ENCODE assay signal across 1 cellular context in the genomic region with DNA sequence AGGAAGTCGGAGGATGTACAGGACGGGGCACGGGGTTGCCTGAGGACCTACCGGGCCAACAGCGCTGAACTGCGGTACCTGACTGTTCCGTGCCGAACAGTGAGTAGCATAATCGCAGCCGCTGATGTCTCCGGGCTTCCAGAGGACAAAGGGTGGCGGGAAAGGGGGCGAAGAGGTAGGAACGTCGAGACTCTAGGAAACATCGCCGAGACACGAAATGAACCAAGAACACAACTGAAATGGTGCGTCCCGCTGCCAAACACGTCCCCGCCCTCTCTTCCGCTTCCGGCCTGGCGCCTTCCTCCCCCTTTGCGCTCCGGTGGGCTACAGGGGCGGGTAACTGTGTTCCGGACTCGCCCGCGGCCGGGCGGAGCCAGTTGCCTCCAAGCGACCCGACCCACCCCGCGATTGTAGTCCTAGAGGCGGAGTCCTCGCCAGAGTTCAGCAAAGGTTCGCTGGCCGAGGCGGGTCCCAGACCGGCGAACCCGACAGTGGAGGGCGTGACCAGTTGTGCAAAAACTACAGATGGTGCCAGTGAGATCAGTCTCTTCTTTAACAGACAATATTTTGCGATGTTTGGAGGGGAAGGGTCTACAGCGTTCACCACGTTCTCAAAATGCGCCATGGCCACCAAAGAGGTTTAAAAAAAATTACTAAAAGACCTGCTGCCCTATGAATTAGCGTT.
TF ChIP-seq lines count a peak whose summit lies in the region.

A gene (minus strand): TSS at position 257 of the 685 bp plus-strand sequence. CDS start 54 bp downstream, at position 203.

TF ChIP-seq in K562, 482 proteins besides CTCF, POLR2A, EP300 and RAD21 (continued from another document and continues in another):
- TF ChIP-seq, protein P1, sequence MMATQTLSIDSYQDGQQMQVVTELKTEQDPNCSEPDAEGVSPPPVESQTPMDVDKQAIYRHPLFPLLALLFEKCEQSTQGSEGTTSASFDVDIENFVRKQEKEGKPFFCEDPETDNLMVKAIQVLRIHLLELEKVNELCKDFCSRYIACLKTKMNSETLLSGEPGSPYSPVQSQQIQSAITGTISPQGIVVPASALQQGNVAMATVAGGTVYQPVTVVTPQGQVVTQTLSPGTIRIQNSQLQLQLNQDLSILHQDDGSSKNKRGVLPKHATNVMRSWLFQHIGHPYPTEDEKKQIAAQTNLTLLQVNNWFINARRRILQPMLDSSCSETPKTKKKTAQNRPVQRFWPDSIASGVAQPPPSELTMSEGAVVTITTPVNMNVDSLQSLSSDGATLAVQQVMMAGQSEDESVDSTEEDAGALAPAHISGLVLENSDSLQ (IDR thresholded peaks at IDR 0.05), result peak; percentile 89
- TF ChIP-seq, protein P2, sequence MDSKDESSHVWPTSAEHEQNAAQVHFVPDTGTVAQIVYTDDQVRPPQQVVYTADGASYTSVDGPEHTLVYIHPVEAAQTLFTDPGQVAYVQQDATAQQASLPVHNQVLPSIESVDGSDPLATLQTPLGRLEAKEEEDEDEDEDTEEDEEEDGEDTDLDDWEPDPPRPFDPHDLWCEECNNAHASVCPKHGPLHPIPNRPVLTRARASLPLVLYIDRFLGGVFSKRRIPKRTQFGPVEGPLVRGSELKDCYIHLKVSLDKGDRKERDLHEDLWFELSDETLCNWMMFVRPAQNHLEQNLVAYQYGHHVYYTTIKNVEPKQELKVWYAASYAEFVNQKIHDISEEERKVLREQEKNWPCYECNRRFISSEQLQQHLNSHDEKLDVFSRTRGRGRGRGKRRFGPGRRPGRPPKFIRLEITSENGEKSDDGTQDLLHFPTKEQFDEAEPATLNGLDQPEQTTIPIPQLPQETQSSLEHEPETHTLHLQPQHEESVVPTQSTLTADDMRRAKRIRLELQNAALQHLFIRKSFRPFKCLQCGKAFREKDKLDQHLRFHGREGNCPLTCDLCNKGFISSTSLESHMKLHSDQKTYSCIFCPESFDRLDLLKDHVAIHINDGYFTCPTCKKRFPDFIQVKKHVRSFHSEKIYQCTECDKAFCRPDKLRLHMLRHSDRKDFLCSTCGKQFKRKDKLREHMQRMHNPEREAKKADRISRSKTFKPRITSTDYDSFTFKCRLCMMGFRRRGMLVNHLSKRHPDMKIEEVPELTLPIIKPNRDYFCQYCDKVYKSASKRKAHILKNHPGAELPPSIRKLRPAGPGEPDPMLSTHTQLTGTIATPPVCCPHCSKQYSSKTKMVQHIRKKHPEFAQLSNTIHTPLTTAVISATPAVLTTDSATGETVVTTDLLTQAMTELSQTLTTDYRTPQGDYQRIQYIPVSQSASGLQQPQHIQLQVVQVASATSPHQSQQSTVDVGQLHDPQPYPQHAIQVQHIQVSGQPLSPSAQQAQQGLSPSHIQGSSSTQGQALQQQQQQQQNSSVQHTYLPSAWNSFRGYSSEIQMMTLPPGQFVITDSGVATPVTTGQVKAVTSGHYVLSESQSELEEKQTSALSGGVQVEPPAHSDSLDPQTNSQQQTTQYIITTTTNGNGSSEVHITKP (IDR thresholded peaks at IDR 0.05; ENCODE audit: partially characterized antibody), result peak; percentile 78
- peak; percentile 73 for TF ChIP-seq MYC (IDR thresholded peaks at IDR 0.05; ENCODE audit: low read depth, low read length)
- no peak for TF ChIP-seq MYC (CRISPR knock-in tag; IDR thresholded peaks at IDR 0.05; ENCODE audit: borderline replicate concordance, low read depth)
- no peak for TF ChIP-seq CHD1 (IDR thresholded peaks at IDR 0.05; ENCODE audit: low read length)
- no peak for TF ChIP-seq ZNF146 (CRISPR knock-in tag; IDR thresholded peaks at IDR 0.05; ENCODE audit: unreplicated experiment)
- no peak for TF ChIP-seq RFX7 (CRISPR knock-in tag; IDR thresholded peaks at IDR 0.05)
- TF ChIP-seq SMAD4 (CRISPR knock-in tag; conservative IDR thresholded peaks at IDR 0.05), result peak; percentile 69
- peak in 1 of 2 experiments; percentile 22; a peak in 1 of 4 replicates for TF ChIP-seq FOXA3 (CRISPR knock-in tag; conservative IDR thresholded peaks at IDR 0.05 in 1 of 2, IDR thresholded peaks at IDR 0.05 in 1 of 2)
- TF ChIP-seq FUS (optimal IDR thresholded peaks at IDR 0.05; ENCODE audit: low read depth, low read length), result no peak
- TF ChIP-seq PRPF4 (IDR thresholded peaks at IDR 0.05; ENCODE audit: insufficient read depth, low read depth, low read length, poor library complexity, severe bottlenecking), result no peak
- no peak for TF ChIP-seq ZNF444 (CRISPR knock-in tag; IDR thresholded peaks at IDR 0.05)
- no peak for TF ChIP-seq ZNF644 (tag; IDR thresholded peaks at IDR 0.05; ENCODE audit: low read depth)
- no peak for TF ChIP-seq ZBTB8A (IDR thresholded peaks at IDR 0.05; ENCODE audit: partially characterized antibody)
- TF ChIP-seq TAF7 (tag; IDR thresholded peaks at IDR 0.05), result peak; percentile 61
- no peak for TF ChIP-seq STAT5A (IDR thresholded peaks at IDR 0.05; ENCODE audit: borderline replicate concordance, low read length)
- TF ChIP-seq SOX6 (IDR thresholded peaks at IDR 0.05), result peak; percentile 79
- no peak for TF ChIP-seq MYBL2 (IDR thresholded peaks at IDR 0.05; ENCODE audit: low read depth)
- no peak for TF ChIP-seq MYBL2 (CRISPR knock-in tag; IDR thresholded peaks at IDR 0.05; ENCODE audit: borderline replicate concordance)
- TF ChIP-seq, protein P3, sequence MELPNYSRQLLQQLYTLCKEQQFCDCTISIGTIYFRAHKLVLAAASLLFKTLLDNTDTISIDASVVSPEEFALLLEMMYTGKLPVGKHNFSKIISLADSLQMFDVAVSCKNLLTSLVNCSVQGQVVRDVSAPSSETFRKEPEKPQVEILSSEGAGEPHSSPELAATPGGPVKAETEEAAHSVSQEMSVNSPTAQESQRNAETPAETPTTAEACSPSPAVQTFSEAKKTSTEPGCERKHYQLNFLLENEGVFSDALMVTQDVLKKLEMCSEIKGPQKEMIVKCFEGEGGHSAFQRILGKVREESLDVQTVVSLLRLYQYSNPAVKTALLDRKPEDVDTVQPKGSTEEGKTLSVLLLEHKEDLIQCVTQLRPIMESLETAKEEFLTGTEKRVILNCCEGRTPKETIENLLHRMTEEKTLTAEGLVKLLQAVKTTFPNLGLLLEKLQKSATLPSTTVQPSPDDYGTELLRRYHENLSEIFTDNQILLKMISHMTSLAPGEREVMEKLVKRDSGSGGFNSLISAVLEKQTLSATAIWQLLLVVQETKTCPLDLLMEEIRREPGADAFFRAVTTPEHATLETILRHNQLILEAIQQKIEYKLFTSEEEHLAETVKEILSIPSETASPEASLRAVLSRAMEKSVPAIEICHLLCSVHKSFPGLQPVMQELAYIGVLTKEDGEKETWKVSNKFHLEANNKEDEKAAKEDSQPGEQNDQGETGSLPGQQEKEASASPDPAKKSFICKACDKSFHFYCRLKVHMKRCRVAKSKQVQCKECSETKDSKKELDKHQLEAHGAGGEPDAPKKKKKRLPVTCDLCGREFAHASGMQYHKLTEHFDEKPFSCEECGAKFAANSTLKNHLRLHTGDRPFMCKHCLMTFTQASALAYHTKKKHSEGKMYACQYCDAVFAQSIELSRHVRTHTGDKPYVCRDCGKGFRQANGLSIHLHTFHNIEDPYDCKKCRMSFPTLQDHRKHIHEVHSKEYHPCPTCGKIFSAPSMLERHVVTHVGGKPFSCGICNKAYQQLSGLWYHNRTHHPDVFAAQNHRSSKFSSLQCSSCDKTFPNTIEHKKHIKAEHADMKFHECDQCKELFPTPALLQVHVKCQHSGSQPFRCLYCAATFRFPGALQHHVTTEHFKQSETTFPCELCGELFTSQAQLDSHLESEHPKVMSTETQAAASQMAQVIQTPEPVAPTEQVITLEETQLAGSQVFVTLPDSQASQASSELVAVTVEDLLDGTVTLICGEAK (IDR thresholded peaks at IDR 0.05), result peak; percentile 100
- TF ChIP-seq, protein P3 (CRISPR knock-in tag; IDR thresholded peaks at IDR 0.05), result no peak
- peak; percentile 49 for TF ChIP-seq NCOR1 (IDR thresholded peaks at IDR 0.05)
- no peak for TF ChIP-seq SRSF7 (optimal IDR thresholded peaks at IDR 0.05; ENCODE audit: low read depth, low read length)
- TF ChIP-seq, protein P4, sequence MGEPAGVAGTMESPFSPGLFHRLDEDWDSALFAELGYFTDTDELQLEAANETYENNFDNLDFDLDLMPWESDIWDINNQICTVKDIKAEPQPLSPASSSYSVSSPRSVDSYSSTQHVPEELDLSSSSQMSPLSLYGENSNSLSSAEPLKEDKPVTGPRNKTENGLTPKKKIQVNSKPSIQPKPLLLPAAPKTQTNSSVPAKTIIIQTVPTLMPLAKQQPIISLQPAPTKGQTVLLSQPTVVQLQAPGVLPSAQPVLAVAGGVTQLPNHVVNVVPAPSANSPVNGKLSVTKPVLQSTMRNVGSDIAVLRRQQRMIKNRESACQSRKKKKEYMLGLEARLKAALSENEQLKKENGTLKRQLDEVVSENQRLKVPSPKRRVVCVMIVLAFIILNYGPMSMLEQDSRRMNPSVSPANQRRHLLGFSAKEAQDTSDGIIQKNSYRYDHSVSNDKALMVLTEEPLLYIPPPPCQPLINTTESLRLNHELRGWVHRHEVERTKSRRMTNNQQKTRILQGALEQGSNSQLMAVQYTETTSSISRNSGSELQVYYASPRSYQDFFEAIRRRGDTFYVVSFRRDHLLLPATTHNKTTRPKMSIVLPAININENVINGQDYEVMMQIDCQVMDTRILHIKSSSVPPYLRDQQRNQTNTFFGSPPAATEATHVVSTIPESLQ (CRISPR knock-in tag; IDR thresholded peaks at IDR 0.05), result peak; percentile 37; the same call in 1 of the 2 replicates
- TF ChIP-seq MCM3 (IDR thresholded peaks at IDR 0.05), result no peak
- TF ChIP-seq CEBPG (CRISPR knock-in tag; IDR thresholded peaks at IDR 0.05), result no peak
- TF ChIP-seq CEBPG (tag; conservative IDR thresholded peaks at IDR 0.05 in 1 of 2, IDR thresholded peaks at IDR 0.05 in 1 of 2), result no peak
- no peak for TF ChIP-seq NFRKB (IDR thresholded peaks at IDR 0.05; ENCODE audit: low read depth)
- 0 out of 2 replicates have a peak, but pooled peaks have one; percentile 18 for TF ChIP-seq ERF (CRISPR knock-in tag; IDR thresholded peaks at IDR 0.05)
- peak in 1 of 2 experiments; percentile 80; a peak in 2 of 3 replicates for TF ChIP-seq CBX3 (IDR thresholded peaks at IDR 0.05; ENCODE audit: borderline replicate concordance in 1 of 2, low read length in 2 of 2)
- no peak for TF ChIP-seq MTA2 (IDR thresholded peaks at IDR 0.05; ENCODE audit: low read depth)
- TF ChIP-seq, protein P5, sequence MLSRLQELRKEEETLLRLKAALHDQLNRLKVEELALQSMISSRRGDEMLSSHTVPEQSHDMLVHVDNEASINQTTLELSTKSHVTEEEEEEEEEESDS (CRISPR knock-in tag; IDR thresholded peaks at IDR 0.05), result no peak
- TF ChIP-seq SIX5 (IDR thresholded peaks at IDR 0.05; ENCODE audit: borderline replicate concordance in 1 of 2, insufficient read depth in 1 of 2, low read depth in 1 of 2, low read length in 2 of 2), result peak; percentile 46 to 70; a peak in 3 of 4 replicates
- TF ChIP-seq, protein P6, sequence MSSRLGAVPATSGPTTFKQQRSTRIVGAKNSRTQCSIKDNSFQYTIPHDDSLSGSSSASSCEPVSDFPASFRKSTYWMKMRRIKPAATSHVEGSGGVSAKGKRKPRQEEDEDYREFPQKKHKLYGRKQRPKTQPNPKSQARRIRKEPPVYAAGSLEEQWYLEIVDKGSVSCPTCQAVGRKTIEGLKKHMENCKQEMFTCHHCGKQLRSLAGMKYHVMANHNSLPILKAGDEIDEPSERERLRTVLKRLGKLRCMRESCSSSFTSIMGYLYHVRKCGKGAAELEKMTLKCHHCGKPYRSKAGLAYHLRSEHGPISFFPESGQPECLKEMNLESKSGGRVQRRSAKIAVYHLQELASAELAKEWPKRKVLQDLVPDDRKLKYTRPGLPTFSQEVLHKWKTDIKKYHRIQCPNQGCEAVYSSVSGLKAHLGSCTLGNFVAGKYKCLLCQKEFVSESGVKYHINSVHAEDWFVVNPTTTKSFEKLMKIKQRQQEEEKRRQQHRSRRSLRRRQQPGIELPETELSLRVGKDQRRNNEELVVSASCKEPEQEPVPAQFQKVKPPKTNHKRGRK (tag; IDR thresholded peaks at IDR 0.05), result no peak
- TF ChIP-seq, protein P7, sequence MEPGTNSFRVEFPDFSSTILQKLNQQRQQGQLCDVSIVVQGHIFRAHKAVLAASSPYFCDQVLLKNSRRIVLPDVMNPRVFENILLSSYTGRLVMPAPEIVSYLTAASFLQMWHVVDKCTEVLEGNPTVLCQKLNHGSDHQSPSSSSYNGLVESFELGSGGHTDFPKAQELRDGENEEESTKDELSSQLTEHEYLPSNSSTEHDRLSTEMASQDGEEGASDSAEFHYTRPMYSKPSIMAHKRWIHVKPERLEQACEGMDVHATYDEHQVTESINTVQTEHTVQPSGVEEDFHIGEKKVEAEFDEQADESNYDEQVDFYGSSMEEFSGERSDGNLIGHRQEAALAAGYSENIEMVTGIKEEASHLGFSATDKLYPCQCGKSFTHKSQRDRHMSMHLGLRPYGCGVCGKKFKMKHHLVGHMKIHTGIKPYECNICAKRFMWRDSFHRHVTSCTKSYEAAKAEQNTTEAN (CRISPR knock-in tag; IDR thresholded peaks at IDR 0.05), result no peak
- TF ChIP-seq, protein P8, sequence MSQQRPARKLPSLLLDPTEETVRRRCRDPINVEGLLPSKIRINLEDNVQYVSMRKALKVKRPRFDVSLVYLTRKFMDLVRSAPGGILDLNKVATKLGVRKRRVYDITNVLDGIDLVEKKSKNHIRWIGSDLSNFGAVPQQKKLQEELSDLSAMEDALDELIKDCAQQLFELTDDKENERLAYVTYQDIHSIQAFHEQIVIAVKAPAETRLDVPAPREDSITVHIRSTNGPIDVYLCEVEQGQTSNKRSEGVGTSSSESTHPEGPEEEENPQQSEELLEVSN (IDR thresholded peaks at IDR 0.05; ENCODE audit: borderline replicate concordance in 1 of 2, extremely low read depth in 1 of 2, insufficient read depth in 1 of 2, insufficient read length in 1 of 2, low read depth in 1 of 2, low read length in 1 of 2, poor library complexity in 1 of 2, severe bottlenecking in 1 of 2), result peak; percentile 50 to 56
- no peak for TF ChIP-seq NR2F6 (CRISPR knock-in tag; IDR thresholded peaks at IDR 0.05)
- TF ChIP-seq SETDB1 (IDR thresholded peaks at IDR 0.05; ENCODE audit: low read length), result no peak
- no peak for TF ChIP-seq CCAR2 (IDR thresholded peaks at IDR 0.05; ENCODE audit: low read depth, low read length)
